Comparison of ENCODE assay signal across 29 cellular contexts in the genomic region with DNA sequence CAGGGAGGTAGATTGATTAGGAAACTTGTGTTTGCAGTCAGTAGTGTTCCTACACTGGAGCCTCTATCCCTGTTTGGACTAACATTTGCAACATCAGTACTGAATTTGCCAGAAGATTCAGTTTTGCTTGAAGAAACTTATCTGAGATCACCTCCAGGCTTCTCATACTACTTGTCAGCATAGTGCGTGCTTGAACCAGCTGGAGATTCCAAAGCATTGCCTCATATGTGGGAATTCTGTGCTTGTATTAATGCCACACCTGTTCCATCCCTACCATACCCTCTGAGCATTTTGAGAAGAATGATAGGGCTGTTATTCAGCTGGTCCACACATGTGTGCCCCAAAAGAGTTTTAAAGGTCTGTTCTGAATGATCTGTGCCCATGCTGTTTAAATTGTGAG.
"Had no signal": no experiment of that assay in that cellular context is flagged by ENCODE, and none has a peak within 500 bp of the region (broad histone marks: within the 10 kb centered on the region; RNA-seq: fewer than 3 reads in every experiment).

No MANE protein-coding gene starts in this region.

- H3K4me3 ChIP-seq: ascending aorta, left ventricle myocardium inferior, lung, psoas muscle, sigmoid colon, stomach, thyroid gland had no signal

- H3K27me3 Mint-ChIP-seq: brain had no signal

- DNase-seq: activated CD4-positive, alpha-beta memory T cell treated with anti-CD3 and anti-CD28 coated beads for 36 hours; activated CD4-positive, alpha-beta T cell treated with anti-CD3 and anti-CD28 coated beads, Interleukin-2, amount 10 ng/mL, durations not matched to agents 24 days and 14 days; activated CD4-positive, CD25-positive, alpha-beta regulatory T cell treated with anti-CD3 and anti-CD28 coated beads, Interleukin-2, amount 50 U/mL, for 72 hours; activated CD8-positive, alpha-beta memory T cell treated with anti-CD3 and anti-CD28 coated beads, Interleukin-2, amount 50 U/mL, for 4 hours; activated effector memory CD4-positive, alpha-beta T cell treated with anti-CD3 and anti-CD28 coated beads, Interleukin-2, amount 50 U/mL, for 16 hours; activated naive CD4-positive, alpha-beta T cell treated with anti-CD3 and anti-CD28 coated beads for 36 hours; activated naive CD8-positive, alpha-beta T cell treated with anti-CD3 and anti-CD28 coated beads, Interleukin-2, amount 10 ng/mL, durations not matched to agents 7 days and 5 days; activated T-cell treated with anti-CD3 and anti-CD28 coated beads, Interleukin-2, amount 50 U/mL, for 1 hour; caudate nucleus; cortex of kidney; effector memory CD8-positive, alpha-beta T cell; left ventricle myocardium inferior; naive thymus-derived CD4-positive, alpha-beta T cell; occipital lobe; psoas muscle; sigmoid colon; stimulated activated CD4-positive, alpha-beta T cell treated with anti-CD3 and anti-CD28 coated beads, Interleukin-15, amount 100 ng/mL, for 24 hours; stimulated activated CD4-positive, alpha-beta T cell treated with anti-CD3 and anti-CD28 coated beads, Interleukin-2, amount 100 ng/mL, for 24 hours; stimulated activated naive B cell treated with anti-CD40 and anti-IgM and Interleukin-4, amounts not matched to agents 10 μg/mL and 1 μg/mL and 100 μg/mL, for 72 hours; stomach; T-helper 17 cell; T1000; thyroid gland had no signal

- H3K9me3 Mint-ChIP-seq: activated CD4-positive, alpha-beta memory T cell treated with anti-CD3 and anti-CD28 coated beads for 36 hours; activated CD4-positive, alpha-beta T cell treated with anti-CD3 and anti-CD28 coated beads, Interleukin-2, amount 10 ng/mL, durations not matched to agents 24 days and 14 days; activated naive CD4-positive, alpha-beta T cell treated with anti-CD3 and anti-CD28 coated beads for 36 hours; activated naive CD8-positive, alpha-beta T cell treated with anti-CD3 and anti-CD28 coated beads, Interleukin-2, amount 10 ng/mL, durations not matched to agents 7 days and 5 days; activated T-helper 1 cell treated with anti-CD3 and anti-CD28 coated beads, Interleukin-12 subunit alpha, Interleukin-12 subunit beta, Interleukin-2, Interleukin-4 antibody, amounts not matched to agents 30 ng/mL and 10 ng/mL and 1 ng/mL, durations not matched to agents 14 hours and 24 hours and 36 hours; brain; effector memory CD8-positive, alpha-beta T cell; naive thymus-derived CD4-positive, alpha-beta T cell; neural crest cell; stimulated activated naive B cell treated with anti-CD40 and anti-IgM and Interleukin-4, amounts not matched to agents 10 μg/mL and 1 μg/mL and 100 μg/mL, for 72 hours had no signal

- H3K36me3 Mint-ChIP-seq: activated CD4-positive, alpha-beta memory T cell treated with anti-CD3 and anti-CD28 coated beads for 36 hours; activated naive CD8-positive, alpha-beta T cell treated with anti-CD3 and anti-CD28 coated beads, Interleukin-2, amount 10 ng/mL, durations not matched to agents 7 days and 5 days; stimulated activated naive B cell treated with anti-CD40 and anti-IgM and Interleukin-4, amounts not matched to agents 10 μg/mL and 1 μg/mL and 100 μg/mL, for 72 hours had no signal

- H3K4me1 Mint-ChIP-seq: activated CD4-positive, alpha-beta T cell treated with anti-CD3 and anti-CD28 coated beads, Interleukin-2, amount 10 ng/mL, durations not matched to agents 24 days and 14 days; activated naive CD8-positive, alpha-beta T cell treated with anti-CD3 and anti-CD28 coated beads, Interleukin-2, amount 10 ng/mL, durations not matched to agents 7 days and 5 days; naive thymus-derived CD4-positive, alpha-beta T cell; neural crest cell; stimulated activated naive B cell treated with anti-CD40 and anti-IgM and Interleukin-4, amounts not matched to agents 10 μg/mL and 1 μg/mL and 100 μg/mL, for 72 hours; T-helper 17 cell had no signal

- H3K27ac Mint-ChIP-seq: activated CD4-positive, alpha-beta memory T cell treated with anti-CD3 and anti-CD28 coated beads for 36 hours; activated CD4-positive, alpha-beta T cell treated with anti-CD3 and anti-CD28 coated beads, Interleukin-2, amount 10 ng/mL, durations not matched to agents 24 days and 14 days; activated naive CD4-positive, alpha-beta T cell treated with anti-CD3 and anti-CD28 coated beads for 36 hours; activated naive CD8-positive, alpha-beta T cell treated with anti-CD3 and anti-CD28 coated beads, Interleukin-2, amount 10 ng/mL, durations not matched to agents 7 days and 5 days; activated T-helper 1 cell treated with anti-CD3 and anti-CD28 coated beads, Interleukin-12 subunit alpha, Interleukin-12 subunit beta, Interleukin-2, Interleukin-4 antibody, amounts not matched to agents 30 ng/mL and 10 ng/mL and 1 ng/mL, durations not matched to agents 14 hours and 24 hours and 36 hours; brain; effector memory CD8-positive, alpha-beta T cell; naive thymus-derived CD4-positive, alpha-beta T cell; stimulated activated naive B cell treated with anti-CD40 and anti-IgM and Interleukin-4, amounts not matched to agents 10 μg/mL and 1 μg/mL and 100 μg/mL, for 72 hours; T-helper 17 cell had no signal

- H3K4me3 Mint-ChIP-seq: activated CD4-positive, alpha-beta memory T cell treated with anti-CD3 and anti-CD28 coated beads for 36 hours; activated CD4-positive, alpha-beta T cell treated with anti-CD3 and anti-CD28 coated beads, Interleukin-2, amount 10 ng/mL, durations not matched to agents 24 days and 14 days; activated naive CD4-positive, alpha-beta T cell treated with anti-CD3 and anti-CD28 coated beads for 36 hours; activated naive CD8-positive, alpha-beta T cell treated with anti-CD3 and anti-CD28 coated beads, Interleukin-2, amount 10 ng/mL, durations not matched to agents 7 days and 5 days; activated T-helper 1 cell treated with anti-CD3 and anti-CD28 coated beads, Interleukin-12 subunit alpha, Interleukin-12 subunit beta, Interleukin-2, Interleukin-4 antibody, amounts not matched to agents 30 ng/mL and 10 ng/mL and 1 ng/mL, durations not matched to agents 14 hours and 24 hours and 36 hours; brain; effector memory CD8-positive, alpha-beta T cell; naive thymus-derived CD4-positive, alpha-beta T cell; neural crest cell; stimulated activated naive B cell treated with anti-CD40 and anti-IgM and Interleukin-4, amounts not matched to agents 10 μg/mL and 1 μg/mL and 100 μg/mL, for 72 hours; T-helper 17 cell had no signal

- H3K27ac ChIP-seq: ascending aorta, left ventricle myocardium inferior, parathyroid adenoma, psoas muscle, sigmoid colon, stomach, thyroid gland had no signal

- ATAC-seq: effector memory CD8-positive, alpha-beta T cell; naive thymus-derived CD4-positive, alpha-beta T cell; psoas muscle; stimulated activated naive B cell treated with anti-CD40 and anti-IgM and Interleukin-4, amounts not matched to agents 10 μg/mL and 1 μg/mL and 100 μg/mL, for 72 hours; T-helper 17 cell had no signal
